Comparison of ENCODE assay signal across 1 cellular context in genomic region chr16:81480856-81481821, GRCh38.
TF ChIP-seq lines count a peak whose summit lies in the region.

No MANE protein-coding gene starts in this region.

TF ChIP-seq in K562, 482 proteins besides CTCF, POLR2A, EP300 and RAD21 (continued from another document and continues in another):
- TF ChIP-seq JUND (IDR thresholded peaks at IDR 0.05; ENCODE audit: borderline replicate concordance, low read depth, low read length) = peak; percentile 48; the same call in 1 of the 2 replicates
- TF ChIP-seq JUND (tag; IDR thresholded peaks at IDR 0.05; ENCODE audit: borderline replicate concordance, low read depth, low read length) = peak; percentile 76; the same call in 1 of the 3 replicates
- TF ChIP-seq ARID2 (IDR thresholded peaks at IDR 0.05) = no peak
- TF ChIP-seq XRCC4 (IDR thresholded peaks at IDR 0.05; ENCODE audit: extremely low read depth, insufficient read depth, insufficient read length) = no peak
- peak; percentile 80; the same call in 1 of the 2 replicates for TF ChIP-seq CBX1 (IDR thresholded peaks at IDR 0.05; ENCODE audit: low read depth)
- TF ChIP-seq NFYB (IDR thresholded peaks at IDR 0.05; ENCODE audit: extremely low read depth, insufficient read length) = no peak
- peak; percentile 95 for TF ChIP-seq ZBTB9 (CRISPR knock-in tag; IDR thresholded peaks at IDR 0.05)
- TF ChIP-seq IFI16 (CRISPR knock-in tag; IDR thresholded peaks at IDR 0.05) = no peak
- no peak for TF ChIP-seq NR2C2 (CRISPR knock-in tag; IDR thresholded peaks at IDR 0.05)
- TF ChIP-seq NR2C2 (tag; IDR thresholded peaks at IDR 0.05) = peak; percentile 82
- TF ChIP-seq RB1 (IDR thresholded peaks at IDR 0.05; ENCODE audit: low read depth) = no peak
- TF ChIP-seq MAFF (IDR thresholded peaks at IDR 0.05; ENCODE audit: low read length) = no peak
- no peak for TF ChIP-seq TAF7 (tag; IDR thresholded peaks at IDR 0.05)
- TF ChIP-seq ZNF197 (CRISPR knock-in tag; IDR thresholded peaks at IDR 0.05; ENCODE audit: low read depth) = no peak
- peak; percentile 63 for TF ChIP-seq CBFA2T3 (IDR thresholded peaks at IDR 0.05)
- TF ChIP-seq PML (IDR thresholded peaks at IDR 0.05; ENCODE audit: low read length) = no peak
- no peak for TF ChIP-seq SIN3B (IDR thresholded peaks at IDR 0.05; ENCODE audit: low read depth)
- TF ChIP-seq MCM7 (IDR thresholded peaks at IDR 0.05) = no peak
- TF ChIP-seq ATF7 (IDR thresholded peaks at IDR 0.05) = peak; percentile 67; the same call in 1 of the 2 replicates
- no peak for TF ChIP-seq IRF2 (CRISPR knock-in tag; IDR thresholded peaks at IDR 0.05)
- TF ChIP-seq TOE1 (IDR thresholded peaks at IDR 0.05; ENCODE audit: borderline replicate concordance) = no peak
- TF ChIP-seq TOE1 (CRISPR knock-in tag; IDR thresholded peaks at IDR 0.05; ENCODE audit: borderline replicate concordance, low read depth) = no peak
- TF ChIP-seq ZNF764 (CRISPR knock-in tag; IDR thresholded peaks at IDR 0.05; ENCODE audit: low read depth) = no peak; the same call in 1 of the 2 replicates
- TF ChIP-seq ZNF165 (CRISPR knock-in tag; IDR thresholded peaks at IDR 0.05; ENCODE audit: borderline replicate concordance) = no peak
- TF ChIP-seq ARID1B (IDR thresholded peaks at IDR 0.05) = peak; percentile 82
- no peak for TF ChIP-seq U2AF1 (optimal IDR thresholded peaks at IDR 0.05; ENCODE audit: low read depth, low read length)
- TF ChIP-seq, protein P1, sequence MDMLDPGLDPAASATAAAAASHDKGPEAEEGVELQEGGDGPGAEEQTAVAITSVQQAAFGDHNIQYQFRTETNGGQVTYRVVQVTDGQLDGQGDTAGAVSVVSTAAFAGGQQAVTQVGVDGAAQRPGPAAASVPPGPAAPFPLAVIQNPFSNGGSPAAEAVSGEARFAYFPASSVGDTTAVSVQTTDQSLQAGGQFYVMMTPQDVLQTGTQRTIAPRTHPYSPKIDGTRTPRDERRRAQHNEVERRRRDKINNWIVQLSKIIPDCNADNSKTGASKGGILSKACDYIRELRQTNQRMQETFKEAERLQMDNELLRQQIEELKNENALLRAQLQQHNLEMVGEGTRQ (CRISPR knock-in tag; IDR thresholded peaks at IDR 0.05) = no peak
- TF ChIP-seq SNRNP70 (optimal IDR thresholded peaks at IDR 0.05; ENCODE audit: low read depth, low read length) = no peak
- peak in 1 of 3 experiments; percentile 56; a peak in 2 of 6 replicates for TF ChIP-seq ZBTB11 (CRISPR knock-in tag; IDR thresholded peaks at IDR 0.05)
- TF ChIP-seq ZNF282 (CRISPR knock-in tag; IDR thresholded peaks at IDR 0.05) = no peak
- TF ChIP-seq, protein P2, sequence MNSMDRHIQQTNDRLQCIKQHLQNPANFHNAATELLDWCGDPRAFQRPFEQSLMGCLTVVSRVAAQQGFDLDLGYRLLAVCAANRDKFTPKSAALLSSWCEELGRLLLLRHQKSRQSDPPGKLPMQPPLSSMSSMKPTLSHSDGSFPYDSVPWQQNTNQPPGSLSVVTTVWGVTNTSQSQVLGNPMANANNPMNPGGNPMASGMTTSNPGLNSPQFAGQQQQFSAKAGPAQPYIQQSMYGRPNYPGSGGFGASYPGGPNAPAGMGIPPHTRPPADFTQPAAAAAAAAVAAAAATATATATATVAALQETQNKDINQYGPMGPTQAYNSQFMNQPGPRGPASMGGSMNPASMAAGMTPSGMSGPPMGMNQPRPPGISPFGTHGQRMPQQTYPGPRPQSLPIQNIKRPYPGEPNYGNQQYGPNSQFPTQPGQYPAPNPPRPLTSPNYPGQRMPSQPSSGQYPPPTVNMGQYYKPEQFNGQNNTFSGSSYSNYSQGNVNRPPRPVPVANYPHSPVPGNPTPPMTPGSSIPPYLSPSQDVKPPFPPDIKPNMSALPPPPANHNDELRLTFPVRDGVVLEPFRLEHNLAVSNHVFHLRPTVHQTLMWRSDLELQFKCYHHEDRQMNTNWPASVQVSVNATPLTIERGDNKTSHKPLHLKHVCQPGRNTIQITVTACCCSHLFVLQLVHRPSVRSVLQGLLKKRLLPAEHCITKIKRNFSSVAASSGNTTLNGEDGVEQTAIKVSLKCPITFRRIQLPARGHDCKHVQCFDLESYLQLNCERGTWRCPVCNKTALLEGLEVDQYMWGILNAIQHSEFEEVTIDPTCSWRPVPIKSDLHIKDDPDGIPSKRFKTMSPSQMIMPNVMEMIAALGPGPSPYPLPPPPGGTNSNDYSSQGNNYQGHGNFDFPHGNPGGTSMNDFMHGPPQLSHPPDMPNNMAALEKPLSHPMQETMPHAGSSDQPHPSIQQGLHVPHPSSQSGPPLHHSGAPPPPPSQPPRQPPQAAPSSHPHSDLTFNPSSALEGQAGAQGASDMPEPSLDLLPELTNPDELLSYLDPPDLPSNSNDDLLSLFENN (IDR thresholded peaks at IDR 0.05; ENCODE audit: low read depth in 2 of 2, low read length in 2 of 2) = no peak
- peak; percentile 86; the same call in 1 of the 2 replicates for TF ChIP-seq ZEB2 (IDR thresholded peaks at IDR 0.05)
- TF ChIP-seq ZBTB8A (IDR thresholded peaks at IDR 0.05; ENCODE audit: partially characterized antibody) = no peak
- no peak for TF ChIP-seq RBM17 (IDR thresholded peaks at IDR 0.05; ENCODE audit: borderline replicate concordance, low read depth, low read length)
- no peak for TF ChIP-seq CHD1 (IDR thresholded peaks at IDR 0.05; ENCODE audit: low read length)
- TF ChIP-seq ERF (CRISPR knock-in tag; IDR thresholded peaks at IDR 0.05) = 0 out of 2 replicates have a peak, but pooled peaks have one; percentile 18
- TF ChIP-seq TEAD2 (tag; IDR thresholded peaks at IDR 0.05) = no peak
- TF ChIP-seq, protein P3, sequence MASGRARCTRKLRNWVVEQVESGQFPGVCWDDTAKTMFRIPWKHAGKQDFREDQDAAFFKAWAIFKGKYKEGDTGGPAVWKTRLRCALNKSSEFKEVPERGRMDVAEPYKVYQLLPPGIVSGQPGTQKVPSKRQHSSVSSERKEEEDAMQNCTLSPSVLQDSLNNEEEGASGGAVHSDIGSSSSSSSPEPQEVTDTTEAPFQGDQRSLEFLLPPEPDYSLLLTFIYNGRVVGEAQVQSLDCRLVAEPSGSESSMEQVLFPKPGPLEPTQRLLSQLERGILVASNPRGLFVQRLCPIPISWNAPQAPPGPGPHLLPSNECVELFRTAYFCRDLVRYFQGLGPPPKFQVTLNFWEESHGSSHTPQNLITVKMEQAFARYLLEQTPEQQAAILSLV (tag; IDR thresholded peaks at IDR 0.05) = no peak
- TF ChIP-seq DDX20 (tag; IDR thresholded peaks at IDR 0.05; ENCODE audit: low read depth) = no peak
- TF ChIP-seq, protein P4, sequence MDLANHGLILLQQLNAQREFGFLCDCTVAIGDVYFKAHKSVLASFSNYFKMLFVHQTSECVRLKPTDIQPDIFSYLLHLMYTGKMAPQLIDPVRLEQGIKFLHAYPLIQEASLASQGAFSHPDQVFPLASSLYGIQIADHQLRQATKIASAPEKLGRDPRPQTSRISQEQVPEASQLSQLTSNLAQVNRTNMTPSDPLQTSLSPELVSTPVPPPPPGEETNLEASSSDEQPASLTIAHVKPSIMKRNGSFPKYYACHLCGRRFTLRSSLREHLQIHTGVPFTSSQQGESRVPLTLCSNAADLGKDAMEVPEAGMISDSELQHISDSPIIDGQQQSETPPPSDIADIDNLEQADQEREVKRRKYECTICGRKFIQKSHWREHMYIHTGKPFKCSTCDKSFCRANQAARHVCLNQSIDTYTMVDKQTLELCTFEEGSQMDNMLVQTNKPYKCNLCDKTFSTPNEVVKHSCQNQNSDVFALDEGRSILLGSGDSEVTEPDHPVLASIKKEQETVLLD (IDR thresholded peaks at IDR 0.05) = peak; percentile 56; the same call in 1 of the 2 replicates
- TF ChIP-seq MTA3 (IDR thresholded peaks at IDR 0.05; ENCODE audit: borderline replicate concordance) = peak; percentile 90
- TF ChIP-seq STAT5B (CRISPR knock-in tag; IDR thresholded peaks at IDR 0.05) = no peak
- TF ChIP-seq MITF (IDR thresholded peaks at IDR 0.05) = no peak
- TF ChIP-seq ZNF175 (CRISPR knock-in tag; IDR thresholded peaks at IDR 0.05; ENCODE audit: low read depth) = peak; percentile 92
- TF ChIP-seq, protein P5, sequence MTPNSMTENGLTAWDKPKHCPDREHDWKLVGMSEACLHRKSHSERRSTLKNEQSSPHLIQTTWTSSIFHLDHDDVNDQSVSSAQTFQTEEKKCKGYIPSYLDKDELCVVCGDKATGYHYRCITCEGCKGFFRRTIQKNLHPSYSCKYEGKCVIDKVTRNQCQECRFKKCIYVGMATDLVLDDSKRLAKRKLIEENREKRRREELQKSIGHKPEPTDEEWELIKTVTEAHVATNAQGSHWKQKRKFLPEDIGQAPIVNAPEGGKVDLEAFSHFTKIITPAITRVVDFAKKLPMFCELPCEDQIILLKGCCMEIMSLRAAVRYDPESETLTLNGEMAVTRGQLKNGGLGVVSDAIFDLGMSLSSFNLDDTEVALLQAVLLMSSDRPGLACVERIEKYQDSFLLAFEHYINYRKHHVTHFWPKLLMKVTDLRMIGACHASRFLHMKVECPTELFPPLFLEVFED (CRISPR knock-in tag; conservative IDR thresholded peaks at IDR 0.05) = no peak
- no peak for TF ChIP-seq ZNF134 (CRISPR knock-in tag; conservative IDR thresholded peaks at IDR 0.05)
- TF ChIP-seq ETV1 (tag; conservative IDR thresholded peaks at IDR 0.05; ENCODE audit: low read depth) = peak; percentile 88
- no peak for TF ChIP-seq ZNF274 (IDR thresholded peaks at IDR 0.05; ENCODE audit: borderline replicate concordance, low read depth, low read length)
- peak; percentile 58; the same call in 1 of the 2 replicates for TF ChIP-seq POLR2AphosphoS5 (IDR thresholded peaks at IDR 0.05; ENCODE audit: control insufficient read depth, insufficient read depth, low read depth, low read length)
- TF ChIP-seq CBFA2T2 (conservative IDR thresholded peaks at IDR 0.05) = peak; percentile 15; the same call in 1 of the 2 replicates
- no peak for TF ChIP-seq PHTF2 (CRISPR knock-in tag; IDR thresholded peaks at IDR 0.05)
- no peak for TF ChIP-seq ZBTB34 (CRISPR knock-in tag; IDR thresholded peaks at IDR 0.05)
- TF ChIP-seq NR2F6 (CRISPR knock-in tag; IDR thresholded peaks at IDR 0.05) = no peak
- TF ChIP-seq ZNF644 (tag; IDR thresholded peaks at IDR 0.05; ENCODE audit: low read depth) = 0 out of 2 replicates have a peak, but pooled peaks have one; percentile 59
- TF ChIP-seq CBX3 (IDR thresholded peaks at IDR 0.05; ENCODE audit: borderline replicate concordance in 1 of 2, low read length in 2 of 2) = peak in 1 of 2 experiments; percentile 57; a peak in 1 of 3 replicates
- no peak for TF ChIP-seq SETDB1 (IDR thresholded peaks at IDR 0.05; ENCODE audit: low read length)
- TF ChIP-seq KAT7 (CRISPR knock-in tag; IDR thresholded peaks at IDR 0.05; ENCODE audit: borderline replicate concordance) = peak; percentile 34; the same call in 1 of the 2 replicates
- TF ChIP-seq ZNF41 (CRISPR knock-in tag; conservative IDR thresholded peaks at IDR 0.05) = 0 out of 2 replicates have a peak, but pooled peaks have one; percentile 27
- TF ChIP-seq SRSF9 (IDR thresholded peaks at IDR 0.05; ENCODE audit: borderline replicate concordance, low read depth, low read length) = no peak
- peak; percentile 87; the same call in 1 of the 2 replicates for TF ChIP-seq HNRNPL (IDR thresholded peaks at IDR 0.05; ENCODE audit: low read depth, low read length)
- no peak for TF ChIP-seq ZFP1 (CRISPR knock-in tag; IDR thresholded peaks at IDR 0.05)
